In genomic region chr3:136193273-136194043, GRCh38 we compare ENCODE assay signal across 8 cellular contexts. TPM values are rescaled to one million over a fixed set of nuclear protein-coding genes. Genes with fewer than 3 reads are reported as not detected.
A peak's percentile ranks its signal among the peaks of the same experiment; 100 is the strongest.
DNase-seq lines count a peak whose midpoint lies in the region; ATAC-seq, FAIRE-seq and TF ChIP-seq lines count a peak whose summit lies in the region.

No MANE protein-coding gene starts in this region.

- DNase-seq in DMS79 treated with DMSO at 0.1 percent for 48 hours (lab: John Stamatoyannopoulos, UW): peak; percentile 21
- peak; percentile 60 for DNase-seq in Karpas-422
- no peak for DNase-seq in GM12878 (ENCODE audit: low read depth, low spot score)
- no peak for DNase-seq in lung (ENCODE audit: low spot score)
- no peak for DNase-seq in uterus
- no peak for DNase-seq in NCI-H345 (lab: John Stamatoyannopoulos, UW)

- TF ChIP-seq POLR2A in GM12878 (IDR thresholded peaks at IDR 0.05; ENCODE audit: low read depth, low read length) (no peak), uterus (IDR thresholded peaks at IDR 0.05) (no peak)

- no peaks in the 10 kb centered on the region for H3K9me2 ChIP-seq in Karpas-422 (replicated peaks; ENCODE audit: insufficient read depth, low read length)

- peak overlapping the region; percentile 98 for H3K9ac ChIP-seq in Karpas-422 (ENCODE audit: low read length)
- peak overlapping the region; percentile 99 for H3K9ac ChIP-seq in GM12878 (ENCODE audit: control insufficient read depth, insufficient read depth, low read length)

- peaks cover 3% of the 10 kb centered on the region; the same call in 1 of the 2 replicates for H3K9me3 ChIP-seq in Karpas-422 (ENCODE audit: low read length)
- H3K9me3 ChIP-seq in GM12878 (replicated peaks; ENCODE audit: control insufficient read depth, insufficient read depth, low read length): no peaks in the 10 kb centered on the region; the same call in 1 of the 3 replicates
- no peaks in the 10 kb centered on the region for H3K9me3 ChIP-seq in lung (ENCODE audit: control insufficient read depth in 2 of 2, insufficient read depth in 1 of 2, low read length in 1 of 2)
- no peaks in the 10 kb centered on the region for H3K9me3 ChIP-seq in uterus

- in situ Hi-C loops in GM12878 (cut with MboI): no loop called here

- TF ChIP-seq CTCF in GM12878 (IDR thresholded peaks at IDR 0.05 in 2 of 3, conservative IDR thresholded peaks at IDR 0.05 in 1 of 3; ENCODE audit: control insufficient read depth in 2 of 3, extremely low read depth in 1 of 3, insufficient read depth in 1 of 3, low read depth in 3 of 3, low read length in 3 of 3) (no peak), lung (IDR thresholded peaks at IDR 0.05; ENCODE audit: control extremely low read depth, extremely low read depth) (no peak), uterus (IDR thresholded peaks at IDR 0.05) (no peak)

- H3K4me3 ChIP-seq in Karpas-422 (ENCODE audit: low read length) (peak overlapping the region; percentile 92), GM12878 (peak overlapping the region; percentile 83), lung (peak overlapping the region; percentile 28), uterus (peak overlapping the region; percentile 75 to 94)

- no peak for TF ChIP-seq RAD21 in GM12878 (IDR thresholded peaks at IDR 0.05; ENCODE audit: insufficient read depth, low read depth, low read length)

- CTCF ChIA-PET in GM12878 (lab: Yijun Ruan, JAX): interaction anchor here (0.7 to 2.8 kb wide), 7 partner anchors 10 to 559 kb away, joined by 3 to 11 read pairs (median 5); partner anchors contain the start of genes PCCB and STAG1

- no TSS peak for BruUV-seq in GM12878 (replicated peaks; lab: Mats Ljungman, UMichigan)

- peaks cover 66% of the 10 kb centered on the region for H4K20me1 ChIP-seq in Karpas-422 (ENCODE audit: insufficient read depth, low read depth, low read length)
- H4K20me1 ChIP-seq in GM12878 (ENCODE audit: control insufficient read depth, insufficient read depth): peaks cover 15% of the 10 kb centered on the region; the same call in 1 of the 2 replicates

- FAIRE-seq in GM12878 (lab: Jason Lieb, UNC): no peak

- SMC1A ChIA-PET in GM12878 (lab: Charles Lee; ENCODE audit: uncharacterized antibody, unreplicated experiment): interaction anchor here (0.6 to 3.0 kb wide), 8 partner anchors 12 to 680 kb away, joined by 3 to 13 read pairs (median 4); partner anchors contain the start of genes PCCB and STAG1

- RAD21 ChIA-PET in GM12878 (lab: Charles Lee; ENCODE audit: unreplicated experiment): interaction anchor here (0.6 to 5.3 kb wide), 9 partner anchors 10 to 731 kb away, joined by 3 to 53 read pairs (median 7); partner anchors contain the start of genes PCCB and STAG1

- H3K27me3 ChIP-seq in Karpas-422 (ENCODE audit: low read length) (no peaks in the 10 kb centered on the region), GM12878 (replicated peaks in 1 of 2; ENCODE audit: control insufficient read depth in 2 of 2, insufficient read depth in 2 of 2, low read length in 1 of 2) (no peaks in the 10 kb centered on the region), lung (ENCODE audit: control insufficient read depth, insufficient read depth) (no peaks in the 10 kb centered on the region), uterus (no peaks in the 10 kb centered on the region)

- peaks cover 21% of the 10 kb centered on the region for H3K36me3 ChIP-seq in Karpas-422 (ENCODE audit: insufficient read depth, low read length)
- peaks cover 0 to 2% of the 10 kb centered on the region in 2 experiments; a peak in 1 of 4 replicates for H3K36me3 ChIP-seq in GM12878 (ENCODE audit: control insufficient read depth in 2 of 2, insufficient read depth in 2 of 2, low read length in 1 of 2)
- H3K36me3 ChIP-seq in lung (ENCODE audit: control insufficient read depth in 2 of 2, insufficient read depth in 2 of 2, low read length in 2 of 2): no peaks in the 10 kb centered on the region
- H3K36me3 ChIP-seq in uterus: no peaks in the 10 kb centered on the region

- H2AFZ ChIP-seq in Karpas-422 (ENCODE audit: low read length): no peak overlapping the region
- H2AFZ ChIP-seq in GM12878 (ENCODE audit: control insufficient read depth, low read depth, low read length): no peak overlapping the region

- H3K4me2 ChIP-seq in Karpas-422 (ENCODE audit: low read depth, low read length, poor library complexity, severe bottlenecking): peak overlapping the region; percentile 97
- H3K4me2 ChIP-seq in GM12878 (ENCODE audit: control insufficient read depth, insufficient read depth): peak overlapping the region; percentile 69

- POLR2A ChIA-PET in GM12878 (lab: Charles Lee): interaction anchor here (0.6 to 3.1 kb wide), 8 partner anchors 9 to 668 kb away, joined by 3 to 15 read pairs (median 4); partner anchors contain the start of genes NCK1, PCCB and STAG1

- H3K4me1 ChIP-seq in Karpas-422 (ENCODE audit: low read length) (peaks cover 54% of the 10 kb centered on the region), GM12878 (ENCODE audit: control insufficient read depth, insufficient read depth, low read length) (peaks cover 9% of the 10 kb centered on the region), lung (ENCODE audit: control insufficient read depth in 2 of 2, insufficient read depth in 2 of 2, low read length in 2 of 2) (peaks cover 4 to 12% of the 10 kb centered on the region in 2 donors), uterus (peaks cover 0 to 4% of the 10 kb centered on the region in 2 donors)

- intact Hi-C loops in GM12878 (cut with micrococcal nuclease; ENCODE audit: unreplicated experiment): loop anchor here (2.0 to 10.0 kb wide), 4 partner anchors 15 to 821 kb away; no protein-coding TSS in a partner anchor
- intact Hi-C loops in uterus (cut with DNase I; ENCODE audit: low total_unique reads): no loop called here

- ATAC-seq in GM12878 (no peak), lung (ENCODE audit: insufficient read depth, low FRiP score) (no peak), HG03565 (IDR thresholded peaks at IDR 0.05; ENCODE audit: unreplicated experiment) (no peak), GM18873 (IDR thresholded peaks at IDR 0.05; ENCODE audit: low FRiP score, unreplicated experiment) (no peak)

- 0% methylated on average over 6 of the region's 6 CpGs for WGBS in GM12878 (ENCODE audit: insufficient coverage, insufficient replicate concordance, low lambda C conversion rate, missing lambda C conversion rate)
- 0 to 1% methylated on average over 5 to 6 of the region's 6 CpGs for WGBS in lung, 2 donors

- H3K79me2 ChIP-seq in Karpas-422 (ENCODE audit: low read length) (peaks cover 71% of the 10 kb centered on the region), GM12878 (ENCODE audit: control insufficient read depth, insufficient read depth, low read length) (peaks cover 83% of the 10 kb centered on the region)

- TF ChIP-seq EP300 in GM12878 (IDR thresholded peaks at IDR 0.05; ENCODE audit: borderline replicate concordance in 1 of 2, control insufficient read depth in 1 of 2, low read depth in 2 of 2, low read length in 2 of 2): no peak

- H3K27ac ChIP-seq in Karpas-422 (ENCODE audit: low read length): peak overlapping the region; percentile 89
- peak overlapping the region; percentile 99 for H3K27ac ChIP-seq in GM12878 (ENCODE audit: control insufficient read depth, insufficient read depth)
- peak overlapping the region in 1 of 2 donors; percentile 66 for H3K27ac ChIP-seq in lung (ENCODE audit: low read depth in 1 of 2, low read length in 1 of 2)
- peak overlapping the region; percentile 100 for H3K27ac ChIP-seq in uterus

TF ChIP-seq in GM12878, 131 proteins besides CTCF, POLR2A, EP300 and RAD21 (continues in another document):
- TF ChIP-seq ATF7 (IDR thresholded peaks at IDR 0.05; ENCODE audit: low read depth): peak; percentile 91
- no peak for TF ChIP-seq FOXK2 (IDR thresholded peaks at IDR 0.05)

RNA-seq across cellular contexts. Expression of gene MSL2, which starts 2.7 kb away (rescaled TPM):
- 18.4 and 47.1 TPM in 2 replicates for total RNA-seq in Karpas-422 (2014; rRNA removed; shearing (Covaris generic); ENCODE audit: low replicate concordance)
- total RNA-seq in GM12878 (2013; cell fraction: nucleolus; rRNA removed): 68.7 and 77.6 TPM in 2 replicates
- total RNA-seq in GM12878 (2014; rRNA removed) (10.3 and 11.6 TPM in 2 replicates), GM12878 (2014; rRNA removed; fragmentation: Illumina TruSeq; extraction: Trizol) (17.5 and 17.9 TPM in 2 replicates), GM12878 (2021) (30.7 and 31.7 TPM in 2 replicates), lung (10 to 100 TPM; 30.6 to 44.0 TPM), uterus (10 to 100 TPM; 17.7 to 53.0 (median 32.9) TPM)
- polyA plus RNA-seq in GM12878 (2011; ENCODE audit: low read depth): 11.6 TPM
- polyA plus RNA-seq in GM12878 (2011; rRNA removed) (26.9 and 29.8 TPM in 2 replicates), GM12878 (2014; fragmentation: Illumina TruSeq; extraction: Trizol) (21.5 and 32.2 TPM in 2 replicates), GM12878 (2014; fragmentation: Nextera tagmentation; extraction: Ambion mirVana) (1 to 10 TPM; 3.5 TPM), GM12878 (2014; rRNA removed) (10.7 and 10.9 TPM in 2 replicates), GM12878 (2016; fragmentation: Nextera tagmentation; extraction: Ambion mirVana) (1 to 10 TPM; 4.9 to 8.3 TPM), lung (1 to 10 TPM; 5.4 to 9.5 TPM)
- polyA plus RNA-seq in GM12878 (2011; cell fraction: cytosol; rRNA removed): 10.6 and 19.8 TPM in 2 replicates
- polyA plus RNA-seq in GM12878 (2011; cell fraction: nucleus; rRNA removed): 12.1 and 14.3 TPM in 2 replicates
- polyA plus RNA-seq in GM12878 (2012): 16.7 and 16.9 TPM in 2 replicates
- 24.4 and 39.5 TPM in 2 replicates for polyA minus RNA-seq in GM12878 (2011; rRNA and poly(A)+ RNA removed)
- 9.9 and 10.8 TPM in 2 replicates for polyA minus RNA-seq in GM12878 (2011; cell fraction: cytosol; rRNA and poly(A)+ RNA removed)
- 13.2 and 22.3 TPM in 2 replicates for polyA minus RNA-seq in GM12878 (2011; cell fraction: nucleus; rRNA and poly(A)+ RNA removed)

RNA-seq across cellular contexts. Expression of gene PCCB, which starts 56.7 kb away (rescaled TPM):
- total RNA-seq in Karpas-422 (2014; rRNA removed; shearing (Covaris generic); ENCODE audit: low replicate concordance): 59.2 and 77.8 TPM in 2 replicates
- total RNA-seq in GM12878 (2013; cell fraction: nucleolus; rRNA removed): 23.3 and 25.1 TPM in 2 replicates
- total RNA-seq in GM12878 (2014; rRNA removed) (87.7 and 91.5 TPM in 2 replicates), GM12878 (2014; rRNA removed; fragmentation: Illumina TruSeq; extraction: Trizol) (82.0 and 86.0 TPM in 2 replicates), GM12878 (2021) (71.6 and 80.4 TPM in 2 replicates), lung (10 to 100 TPM; 23.0 to 39.9 TPM), uterus (10 to 100 TPM; 12.9 to 42.8 (median 17.2) TPM)
- 33.6 TPM for polyA plus RNA-seq in GM12878 (2011; ENCODE audit: low read depth)
- polyA plus RNA-seq in GM12878 (2011; rRNA removed) (133 and 148 TPM in 2 replicates), GM12878 (2014; fragmentation: Illumina TruSeq; extraction: Trizol) (91.7 and 101 TPM in 2 replicates), GM12878 (2014; fragmentation: Nextera tagmentation; extraction: Ambion mirVana) (10 to 100 TPM; 67.2 to 73.3 TPM), GM12878 (2014; rRNA removed) (76.2 and 81.9 TPM in 2 replicates), GM12878 (2016; fragmentation: Nextera tagmentation; extraction: Ambion mirVana) (100 to 1,000 TPM; 100 to 112 TPM), lung (10 to 100 TPM; 29.3 TPM)
- 122 and 132 TPM in 2 replicates for polyA plus RNA-seq in GM12878 (2011; cell fraction: cytosol; rRNA removed)
- polyA plus RNA-seq in GM12878 (2011; cell fraction: nucleus; rRNA removed): 66.4 and 74.8 TPM in 2 replicates
- 40.5 and 54.1 TPM in 2 replicates for polyA plus RNA-seq in GM12878 (2012)
- 107 and 123 TPM in 2 replicates for polyA minus RNA-seq in GM12878 (2011; rRNA and poly(A)+ RNA removed)
- polyA minus RNA-seq in GM12878 (2011; cell fraction: cytosol; rRNA and poly(A)+ RNA removed): 30.1 and 33.9 TPM in 2 replicates
- 12.2 and 21.9 TPM in 2 replicates for polyA minus RNA-seq in GM12878 (2011; cell fraction: nucleus; rRNA and poly(A)+ RNA removed)

Comparison
In these comparisons a context has a peak if more than half of its experiments do, and no peak if none do; other contexts are left out.
1. DNase-seq: peak in DMS79 treated with DMSO at 0.1 percent for 48 hours (single experiment) and Karpas-422 (single experiment); none in GM12878 (single experiment), lung (single experiment), uterus (0 of 2) and NCI-H345 (single experiment).
2. H3K4me3 ChIP-seq: peak in every context shown above with its lines; median percentile 92 in Karpas-422; 84 in uterus; 83 in GM12878; 28 in lung.